Comparison of ENCODE assay signal across 8 cellular contexts in the genomic region with DNA sequence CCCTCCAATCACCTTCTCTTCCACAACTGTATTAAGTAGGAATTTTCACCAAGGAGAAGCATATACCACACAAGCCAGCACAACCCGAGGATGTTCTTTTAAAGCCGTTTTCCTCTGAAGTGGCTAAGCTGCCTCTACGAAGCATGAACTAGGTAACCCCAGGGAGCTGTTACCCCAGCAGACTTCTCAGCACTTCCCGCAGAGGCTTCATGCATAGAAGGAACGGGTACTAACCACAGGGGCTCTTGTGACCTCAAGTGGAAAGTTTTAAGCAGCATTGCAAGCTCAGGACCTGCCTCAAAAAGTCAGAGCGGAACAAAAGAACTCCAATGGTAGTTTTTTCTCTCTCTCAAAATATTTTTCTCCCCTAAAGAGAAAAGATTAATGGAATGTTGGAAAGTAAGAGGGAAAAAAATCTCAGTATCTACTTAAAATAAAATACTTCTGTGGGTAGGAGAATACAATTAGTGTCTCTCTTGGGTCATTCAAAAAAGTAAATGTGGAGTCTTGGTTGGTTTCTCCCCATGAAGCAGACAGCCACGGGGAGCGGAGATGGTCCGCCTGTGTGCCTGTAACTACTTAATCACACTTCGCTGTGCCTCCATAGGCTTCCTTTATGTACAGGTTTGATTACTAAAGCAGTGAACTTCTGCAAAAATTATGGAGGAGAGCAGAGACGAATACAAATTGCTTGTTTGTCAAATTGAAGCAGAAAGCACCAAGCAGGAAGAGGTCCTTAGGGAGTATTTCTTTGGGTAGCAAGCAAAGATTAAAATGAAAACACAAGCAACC.
DNase-seq lines count a peak whose midpoint lies in the region; ATAC-seq, FAIRE-seq and TF ChIP-seq lines count a peak whose summit lies in the region.

No MANE protein-coding gene starts in this region.

- H3K9me2 ChIP-seq in Loucy (replicated peaks; ENCODE audit: low read depth, low read length) = no peaks in the 10 kb centered on the region

- peaks cover 55 to 91% (median 80%) of the 10 kb centered on the region in 11 experiments for H3K36me3 ChIP-seq in BLaER1 treated with 17β-estradiol and CSF1 and Interleukin-3, amounts not matched to agents 10 nM and 100 nM
- H3K36me3 ChIP-seq in Loucy (ENCODE audit: insufficient read depth, low read length) = peaks cover 60% of the 10 kb centered on the region; the same call in 1 of the 2 replicates

- peak; percentile 82 for ATAC-seq in GM21381 (IDR thresholded peaks at IDR 0.05; ENCODE audit: unreplicated experiment)

- peak overlapping the region; percentile 13 to 63 (median 51); a peak in 17 of 22 replicates for H3K27ac ChIP-seq in BLaER1 treated with 17β-estradiol and CSF1 and Interleukin-3, amounts not matched to agents 10 nM and 100 nM

- H3K79me2 ChIP-seq in Loucy (ENCODE audit: insufficient read depth, low read length) = peaks cover 27% of the 10 kb centered on the region; the same call in 1 of the 2 replicates

- H3K9ac ChIP-seq in BLaER1 treated with 17β-estradiol and CSF1 and Interleukin-3, amounts not matched to agents 10 nM and 100 nM = peak overlapping the region; percentile 2 to 61 (median 37); a peak in 15 of 22 replicates
- peak overlapping the region; percentile 68 for H3K9ac ChIP-seq in Loucy (ENCODE audit: low read depth, low read length, poor library complexity, severe bottlenecking)

- H4K20me1 ChIP-seq in BLaER1 treated with 17β-estradiol and CSF1 and Interleukin-3, amounts not matched to agents 10 nM and 100 nM = peaks cover 0 to 98% (median 19%) of the 10 kb centered on the region in 11 experiments; a peak in 16 of 22 replicates
- H4K20me1 ChIP-seq in Loucy (ENCODE audit: insufficient read depth, low read length, poor library complexity, severe bottlenecking) = no peaks in the 10 kb centered on the region

- 0 out of 2 replicates have a peak overlapping the region, but pooled peaks have one; percentile 4 for H2AFZ ChIP-seq in Loucy (ENCODE audit: low read length)

- no peak for FAIRE-seq in RCC 7860 (lab: Jason Lieb, UNC)

- DNase-seq in activated naive CD8-positive, alpha-beta T cell treated with anti-CD3 and anti-CD28 coated beads, Interleukin-2, amount 50 U/mL, for 16 hours (ENCODE audit: low read depth, low spot score) = peak; percentile 4
- DNase-seq in stimulated activated CD4-positive, alpha-beta T cell treated with anti-CD3 and anti-CD28 coated beads, TNF-alpha, amount 100 ng/mL, for 48 hours (ENCODE audit: low read depth in 3 of 3) = peak in 2 of 3 donors; percentile 21
- DNase-seq in RCC 7860 (ENCODE audit: low spot score) (no peak), islet precursor cell (no peak), anterior cingulate cortex (lab: John Stamatoyannopoulos, UW) (no peak)

- H3K27me3 ChIP-seq in BLaER1 treated with 17β-estradiol and CSF1 and Interleukin-3, amounts not matched to agents 10 nM and 100 nM = no peaks in the 10 kb centered on the region
- H3K27me3 ChIP-seq in Loucy (ENCODE audit: insufficient read depth, low read length, poor library complexity, severe bottlenecking) = no peaks in the 10 kb centered on the region

- H3F3A ChIP-seq in Loucy (ENCODE audit: low read depth) = no peaks in the 10 kb centered on the region

- H3K4me2 ChIP-seq in BLaER1 treated with 17β-estradiol and CSF1 and Interleukin-3, amounts not matched to agents 10 nM and 100 nM = peak overlapping the region; percentile 60 to 85 (median 76)
- H3K4me2 ChIP-seq in Loucy (ENCODE audit: low read depth, low read length, poor library complexity, severe bottlenecking) = peak overlapping the region; percentile 65

- no peaks in the 10 kb centered on the region; a peak in 1 of 22 replicates for H3K9me3 ChIP-seq in BLaER1 treated with 17β-estradiol and CSF1 and Interleukin-3, amounts not matched to agents 10 nM and 100 nM (replicated peaks in 1 of 11)
- no peaks in the 10 kb centered on the region for H3K9me3 ChIP-seq in Loucy (ENCODE audit: insufficient read depth, low read depth, low read length)

- peak; percentile 47 for TF ChIP-seq CTCF in Loucy (conservative IDR thresholded peaks at IDR 0.05; ENCODE audit: low read length)

- peaks cover 27 to 46% (median 36%) of the 10 kb centered on the region in 10 experiments for H3K4me1 ChIP-seq in BLaER1 treated with 17β-estradiol and CSF1 and Interleukin-3, amounts not matched to agents 10 nM and 100 nM
- H3K4me1 ChIP-seq in Loucy (ENCODE audit: insufficient read depth, low read length, poor library complexity, severe bottlenecking) = peaks cover 23% of the 10 kb centered on the region

- H3K4me3 ChIP-seq in BLaER1 treated with 17β-estradiol and CSF1 and Interleukin-3, amounts not matched to agents 10 nM and 100 nM = peak overlapping the region in 4 of 10 experiments; percentile 12 to 27 (median 16); a peak in 4 of 20 replicates
- H3K4me3 ChIP-seq in Loucy (ENCODE audit: low read length, poor library complexity, severe bottlenecking) = peak overlapping the region; percentile 45

Comparison
In these comparisons a context has a peak if more than half of its experiments do, and no peak if none do; other contexts are left out.
1. DNase-seq: peak in activated naive CD8-positive, alpha-beta T cell treated with anti-CD3 and anti-CD28 coated beads, Interleukin-2, amount 50 U/mL, for 16 hours (single experiment) and stimulated activated CD4-positive, alpha-beta T cell treated with anti-CD3 and anti-CD28 coated beads, TNF-alpha, amount 100 ng/mL, for 48 hours (2 of 3); none in RCC 7860 (single experiment), islet precursor cell (single experiment) and anterior cingulate cortex (0 of 58).